9 cellular contexts compared by ENCODE assay signal in genomic region chr17:19048826-19049225, GRCh38. TPM values are rescaled to one million over a fixed set of nuclear protein-coding genes. Genes with fewer than 3 reads are reported as not detected.
DNase-seq lines count a peak whose midpoint lies in the region; ATAC-seq and TF ChIP-seq lines count a peak whose summit lies in the region.
"Not testable (repeated sequence)": the region's sequence is repeated elsewhere in the genome, so short reads cannot be mapped to it uniquely, and the experiment has no call there.
"Had no signal": no experiment of that assay in that cellular context is flagged by ENCODE, and none has a peak within 500 bp of the region (broad histone marks: within the 10 kb centered on the region; RNA-seq: fewer than 3 reads in every experiment).

No MANE protein-coding gene starts in this region.

- not testable (repeated sequence) for H3K4me3 ChIP-seq in DOHH2 (ENCODE audit: low read length); OCI-LY7 (ENCODE audit: low read depth, low read length, poor library complexity, severe bottlenecking)

- not testable (repeated sequence) for H3K4me1 ChIP-seq in DOHH2 (ENCODE audit: control insufficient read depth, low read length); OCI-LY7 (ENCODE audit: insufficient read depth, low read length, poor library complexity, severe bottlenecking)

- H3K4me3 Mint-ChIP-seq in activated CD8-positive, alpha-beta T cell treated with anti-CD3 and anti-CD28 coated beads for 36 hours; activated T-helper 2 cell treated with anti-CD3 and anti-CD28 coated beads, Interferon-gamma antibody, Interleukin-2, Interleukin-4, amounts not matched to agents 10 μg/mL and 5 μg/mL and 100 μg/mL, durations not matched to agents 14 hours and 24 hours and 36 hours (ENCODE audit: low read depth); memory B cell; naive thymus-derived CD8-positive, alpha-beta T cell: not testable (repeated sequence)

- not testable (repeated sequence) for H3K36me3 Mint-ChIP-seq in activated CD8-positive, alpha-beta T cell treated with anti-CD3 and anti-CD28 coated beads for 36 hours (ENCODE audit: low read depth); activated T-helper 2 cell treated with anti-CD3 and anti-CD28 coated beads, Interferon-gamma antibody, Interleukin-2, Interleukin-4, amounts not matched to agents 10 μg/mL and 5 μg/mL and 100 μg/mL, durations not matched to agents 14 hours and 24 hours and 36 hours (ENCODE audit: low read depth); memory B cell; naive thymus-derived CD8-positive, alpha-beta T cell

- H3K4me2 ChIP-seq in DOHH2 (ENCODE audit: low read length) (peak overlapping the region; percentile 36; the same call in 1 of the 2 replicates), OCI-LY7 (ENCODE audit: low read length) (peak overlapping the region; percentile 42; the same call in 1 of the 2 replicates)

- H2AFZ ChIP-seq in OCI-LY7 (ENCODE audit: low read length): not testable (repeated sequence)

- POLR2A ChIA-PET in OCI-LY7 (lab: Charles Lee); activated CD8-positive, alpha-beta T cell treated with anti-CD3 and anti-CD28 coated beads for 36 hours (lab: Charles Lee); naive thymus-derived CD8-positive, alpha-beta T cell (lab: Charles Lee): not testable (repeated sequence)

- H3K27ac Mint-ChIP-seq in activated CD8-positive, alpha-beta T cell treated with anti-CD3 and anti-CD28 coated beads for 36 hours; activated T-helper 2 cell treated with anti-CD3 and anti-CD28 coated beads, Interferon-gamma antibody, Interleukin-2, Interleukin-4, amounts not matched to agents 10 μg/mL and 5 μg/mL and 100 μg/mL, durations not matched to agents 14 hours and 24 hours and 36 hours; memory B cell; naive thymus-derived CD8-positive, alpha-beta T cell: not testable (repeated sequence)

- H3F3A ChIP-seq in DOHH2 (ENCODE audit: control insufficient read depth, insufficient read depth): not testable (repeated sequence)

- ATAC-seq in activated CD8-positive, alpha-beta T cell treated with anti-CD3 and anti-CD28 coated beads for 36 hours: peak; percentile 52
- ATAC-seq in memory B cell (ENCODE audit: low read depth): peak; percentile 56
- peak; percentile 38 to 39 for ATAC-seq in naive thymus-derived CD8-positive, alpha-beta T cell
- ATAC-seq in stimulated activated naive CD8-positive, alpha-beta T cell treated with anti-CD3 and anti-CD28 coated beads, Interleukin-15, Interleukin-2, amounts not matched to agents 100 U/mL and 50 U/mL, for 24 hours: not testable (repeated sequence)

- not testable (repeated sequence) for H3K27me3 ChIP-seq in DOHH2 (ENCODE audit: control insufficient read depth, low read length)

- not testable (repeated sequence) for H3K27me3 Mint-ChIP-seq in activated CD8-positive, alpha-beta T cell treated with anti-CD3 and anti-CD28 coated beads for 36 hours; activated T-helper 2 cell treated with anti-CD3 and anti-CD28 coated beads, Interferon-gamma antibody, Interleukin-2, Interleukin-4, amounts not matched to agents 10 μg/mL and 5 μg/mL and 100 μg/mL, durations not matched to agents 14 hours and 24 hours and 36 hours (ENCODE audit: low read depth); memory B cell; naive thymus-derived CD8-positive, alpha-beta T cell

- not testable (repeated sequence) for BruUV-seq in OCI-LY7 (replicated peaks; lab: Mats Ljungman, UMichigan)

- not testable (repeated sequence) for DNase-seq in OCI-LY7 (ENCODE audit: low spot score)
- peak; percentile 41 for DNase-seq in activated CD8-positive, alpha-beta T cell treated with anti-CD3 and anti-CD28 coated beads for 36 hours
- peak; percentile 6 for DNase-seq in activated T-helper 2 cell treated with anti-CD3 and anti-CD28 coated beads, Interferon-gamma antibody, Interleukin-2, Interleukin-4, amounts not matched to agents 10 μg/mL and 5 μg/mL and 100 μg/mL, durations not matched to agents 14 hours and 24 hours and 36 hours (ENCODE audit: low spot score)
- peak in 1 of 2 donors; percentile 25 for DNase-seq in memory B cell (ENCODE audit: low spot score in 2 of 2)
- peak in 4 of 10 donors; percentile 10 to 34 (median 23) for DNase-seq in naive thymus-derived CD8-positive, alpha-beta T cell
- peak; percentile 3 for DNase-seq in stimulated activated naive CD8-positive, alpha-beta T cell treated with anti-CD3 and anti-CD28 coated beads, Interleukin-15, Interleukin-2, amounts not matched to agents 100 U/mL and 50 U/mL, for 24 hours

- not testable (repeated sequence) for H3K36me3 ChIP-seq in DOHH2 (ENCODE audit: control insufficient read depth, low read length); OCI-LY7 (ENCODE audit: insufficient read depth, low read length)

- not testable (repeated sequence) for TF ChIP-seq CTCF in DOHH2 (IDR thresholded peaks at IDR 0.05; ENCODE audit: low read depth, low read length, poor library complexity, severe bottlenecking); OCI-LY7 (conservative IDR thresholded peaks at IDR 0.05; ENCODE audit: low read length); activated CD8-positive, alpha-beta T cell treated with anti-CD3 and anti-CD28 coated beads for 36 hours (IDR thresholded peaks at IDR 0.05)

- H3K79me2 ChIP-seq in DOHH2 (ENCODE audit: control insufficient read depth, low read length); OCI-LY7 (ENCODE audit: insufficient read depth, low read depth, low read length): not testable (repeated sequence)

- intact Hi-C loops in OCI-LY7 (cut with micrococcal nuclease; ENCODE audit: unreplicated experiment); activated CD8-positive, alpha-beta T cell treated with anti-CD3 and anti-CD28 coated beads for 36 hours (cut with micrococcal nuclease); activated T-helper 2 cell treated with anti-CD3 and anti-CD28 coated beads, Interferon-gamma antibody, Interleukin-2, Interleukin-4, amounts not matched to agents 10 μg/mL and 5 μg/mL and 100 μg/mL, durations not matched to agents 14 hours and 24 hours and 36 hours (cut with micrococcal nuclease): not testable (repeated sequence)

- H3K27ac ChIP-seq in DOHH2 (ENCODE audit: low read depth, low read length) (peak overlapping the region; percentile 62), OCI-LY7 (ENCODE audit: low read depth, low read length, poor library complexity, severe bottlenecking) (peak overlapping the region; percentile 70)

- not testable (repeated sequence) for H3K9me3 ChIP-seq in DOHH2 (ENCODE audit: control insufficient read depth, insufficient read depth, low read length); OCI-LY7 (ENCODE audit: low read length)

- not testable (repeated sequence) for H3K9me2 ChIP-seq in DOHH2 (replicated peaks; ENCODE audit: control insufficient read depth, low read length); OCI-LY7 (ENCODE audit: insufficient read depth, low read length)

- CTCF ChIA-PET in OCI-LY7 (lab: Charles Lee; ENCODE audit: unreplicated experiment); activated CD8-positive, alpha-beta T cell treated with anti-CD3 and anti-CD28 coated beads for 36 hours (lab: Charles Lee): not testable (repeated sequence)

- H3K4me1 Mint-ChIP-seq in activated CD8-positive, alpha-beta T cell treated with anti-CD3 and anti-CD28 coated beads for 36 hours (ENCODE audit: low read depth); activated T-helper 2 cell treated with anti-CD3 and anti-CD28 coated beads, Interferon-gamma antibody, Interleukin-2, Interleukin-4, amounts not matched to agents 10 μg/mL and 5 μg/mL and 100 μg/mL, durations not matched to agents 14 hours and 24 hours and 36 hours (ENCODE audit: low read depth); memory B cell; naive thymus-derived CD8-positive, alpha-beta T cell: not testable (repeated sequence)

- not testable (repeated sequence) for H4K20me1 ChIP-seq in DOHH2 (ENCODE audit: control insufficient read depth, insufficient read depth, low read depth, low read length); OCI-LY7 (ENCODE audit: insufficient read depth, low read length)

- not testable (repeated sequence) for H3K9me3 Mint-ChIP-seq in activated CD8-positive, alpha-beta T cell treated with anti-CD3 and anti-CD28 coated beads for 36 hours; activated T-helper 2 cell treated with anti-CD3 and anti-CD28 coated beads, Interferon-gamma antibody, Interleukin-2, Interleukin-4, amounts not matched to agents 10 μg/mL and 5 μg/mL and 100 μg/mL, durations not matched to agents 14 hours and 24 hours and 36 hours; memory B cell; naive thymus-derived CD8-positive, alpha-beta T cell

RNA-seq across cellular contexts. Expression of gene GRAP, which starts 2.1 kb away (rescaled TPM):
- total RNA-seq in OCI-LY7 (2014; rRNA removed; shearing (Covaris generic)): 176 and 221 TPM in 2 replicates
- 125 and 154 TPM in 2 replicates for total RNA-seq in OCI-LY7 (2022)
- 10 to 100 TPM; 11.9 to 12.2 TPM for total RNA-seq in activated CD8-positive, alpha-beta T cell treated with anti-CD3 and anti-CD28 coated beads for 36 hours
- 9.4 and 10.9 TPM in 2 replicates for total RNA-seq in activated T-helper 2 cell treated with anti-CD3 and anti-CD28 coated beads, Interferon-gamma antibody, Interleukin-2, Interleukin-4, amounts not matched to agents 10 μg/mL and 5 μg/mL and 100 μg/mL, durations not matched to agents 14 hours and 24 hours and 36 hours
- 10 to 100 TPM; 65.6 to 69.9 TPM for total RNA-seq in naive thymus-derived CD8-positive, alpha-beta T cell
- 10 to 100 TPM; 32.7 to 99.6 (median 73.1) TPM for polyA plus RNA-seq in naive thymus-derived CD8-positive, alpha-beta T cell
- total RNA-seq: Calu3, GM23248 had no signal
- polyA plus RNA-seq: GM23248 had no signal

RNA-seq across cellular contexts. Expression of gene FAM83G, which starts 44.3 kb away (rescaled TPM):
- 5.0 and 15.3 TPM in 2 replicates for total RNA-seq in OCI-LY7 (2014; rRNA removed; shearing (Covaris generic))
- 9.1 and 10.4 TPM in 2 replicates for total RNA-seq in OCI-LY7 (2022)
- total RNA-seq in activated CD8-positive, alpha-beta T cell treated with anti-CD3 and anti-CD28 coated beads for 36 hours: 10 to 100 TPM; 11.9 to 12.1 TPM
- 14.0 and 15.3 TPM in 2 replicates for total RNA-seq in activated T-helper 2 cell treated with anti-CD3 and anti-CD28 coated beads, Interferon-gamma antibody, Interleukin-2, Interleukin-4, amounts not matched to agents 10 μg/mL and 5 μg/mL and 100 μg/mL, durations not matched to agents 14 hours and 24 hours and 36 hours
- total RNA-seq in naive thymus-derived CD8-positive, alpha-beta T cell: 1 to 10 TPM; 7.2 to 8.9 TPM
- polyA plus RNA-seq in naive thymus-derived CD8-positive, alpha-beta T cell: 1 to 10 TPM; 1.5 to 3.5 (median 1.9) TPM
